ENCODE assay signal across 8 cellular contexts in the genomic region with DNA sequence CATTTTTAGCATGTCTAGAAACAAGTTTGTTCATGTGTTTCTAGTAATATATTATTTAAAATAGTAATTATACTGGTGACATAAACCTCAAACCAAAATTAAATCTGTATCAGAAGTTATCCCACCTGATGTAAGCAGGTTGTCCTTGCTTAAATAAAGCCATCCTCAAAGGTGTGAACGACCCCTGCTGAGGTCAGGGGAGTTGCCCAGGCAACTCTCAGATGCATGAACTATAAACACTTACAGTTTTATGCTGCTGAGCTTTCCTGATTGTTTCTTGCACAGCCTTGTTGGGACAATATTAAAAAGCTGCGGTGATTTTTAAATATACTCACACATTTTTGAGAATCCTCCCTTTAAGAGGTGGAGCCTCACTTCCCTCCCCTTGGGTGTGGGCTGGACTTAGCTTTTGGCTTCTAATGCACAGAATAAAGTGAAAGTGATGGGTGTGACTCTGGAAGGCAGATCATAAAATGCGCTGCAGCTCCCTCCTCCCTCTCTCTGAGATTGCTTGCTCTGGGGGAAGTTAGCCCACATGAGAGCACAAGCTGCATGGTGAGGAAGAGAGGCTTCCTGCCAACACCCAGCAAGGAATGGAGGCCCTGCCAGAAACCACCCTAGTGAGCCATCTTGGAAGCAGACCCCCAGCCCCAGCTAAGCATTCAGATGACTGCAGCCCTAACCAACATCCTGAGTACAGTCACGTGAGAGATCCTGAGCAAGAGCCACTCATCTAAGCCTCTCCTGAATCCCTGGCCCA.
A peak's percentile ranks its signal among the peaks of the same experiment; 100 is the strongest.
DNase-seq lines count a peak whose midpoint lies in the region; ATAC-seq and TF ChIP-seq lines count a peak whose summit lies in the region.

No MANE protein-coding gene starts in this region.

- H3K9ac ChIP-seq in adipocyte (ENCODE audit: low read length): peak overlapping the region; percentile 32

- H3K4me3 ChIP-seq in adipocyte (ENCODE audit: low read length): peak overlapping the region; percentile 57

- intact Hi-C loops in Right ventricle myocardium inferior (cut with DNase I): no loop called here
- intact Hi-C loops in cardiac septum (cut with DNase I): no loop called here

- H3K9me3 ChIP-seq in adipocyte (ENCODE audit: control insufficient read depth, low read length): no peaks in the 10 kb centered on the region

- no peaks in the 10 kb centered on the region for H3K36me3 ChIP-seq in adipocyte (ENCODE audit: control insufficient read depth, insufficient read depth, low read length, severe bottlenecking)

- no peaks in the 10 kb centered on the region for H3K27me3 ChIP-seq in adipocyte (replicated peaks; ENCODE audit: control insufficient read depth, insufficient read depth, low read length)

- H3K4me1 ChIP-seq in adipocyte (ENCODE audit: control insufficient read depth, insufficient read depth, low read length): peaks cover 9% of the 10 kb centered on the region

- ATAC-seq in Right ventricle myocardium inferior (peak; percentile 94), HG03139 (IDR thresholded peaks at IDR 0.05; ENCODE audit: unreplicated experiment) (peak; percentile 84)
- ATAC-seq in stimulated activated naive CD8-positive, alpha-beta T cell treated with anti-CD3 and anti-CD28 coated beads, Interleukin-15, Interleukin-2, amounts not matched to agents 100 U/mL and 50 U/mL, for 24 hours: peak; percentile 84

- no peak for DNase-seq in Right ventricle myocardium inferior (ENCODE audit: missing footprints)
- DNase-seq in cardiac septum (ENCODE audit: low spot score): no peak
- peak; percentile 76 for DNase-seq in adipocyte (ENCODE audit: low read depth)
- DNase-seq in islet precursor cell: peak; percentile 64
- peak; percentile 22 for DNase-seq in stimulated activated naive CD8-positive, alpha-beta T cell treated with anti-CD3 and anti-CD28 coated beads, Interleukin-15, Interleukin-2, amounts not matched to agents 100 U/mL and 50 U/mL, for 24 hours
- DNase-seq in 8988T: no peak

TF ChIP-seq in PFSK-1, 5 proteins besides CTCF, POLR2A, EP300 and RAD21:
- no peak for TF ChIP-seq FOXP2 (optimal IDR thresholded peaks at IDR 0.05; ENCODE audit: borderline replicate concordance, extremely low read depth, extremely low read length, insufficient read depth)
- peak; percentile 61; the same call in 1 of the 2 replicates for TF ChIP-seq TAF1 (IDR thresholded peaks at IDR 0.05; ENCODE audit: borderline replicate concordance, insufficient read depth, low read length)
- TF ChIP-seq SIN3A (IDR thresholded peaks at IDR 0.05; ENCODE audit: borderline replicate concordance, insufficient read depth, low read length): no peak
- TF ChIP-seq, protein P1, sequence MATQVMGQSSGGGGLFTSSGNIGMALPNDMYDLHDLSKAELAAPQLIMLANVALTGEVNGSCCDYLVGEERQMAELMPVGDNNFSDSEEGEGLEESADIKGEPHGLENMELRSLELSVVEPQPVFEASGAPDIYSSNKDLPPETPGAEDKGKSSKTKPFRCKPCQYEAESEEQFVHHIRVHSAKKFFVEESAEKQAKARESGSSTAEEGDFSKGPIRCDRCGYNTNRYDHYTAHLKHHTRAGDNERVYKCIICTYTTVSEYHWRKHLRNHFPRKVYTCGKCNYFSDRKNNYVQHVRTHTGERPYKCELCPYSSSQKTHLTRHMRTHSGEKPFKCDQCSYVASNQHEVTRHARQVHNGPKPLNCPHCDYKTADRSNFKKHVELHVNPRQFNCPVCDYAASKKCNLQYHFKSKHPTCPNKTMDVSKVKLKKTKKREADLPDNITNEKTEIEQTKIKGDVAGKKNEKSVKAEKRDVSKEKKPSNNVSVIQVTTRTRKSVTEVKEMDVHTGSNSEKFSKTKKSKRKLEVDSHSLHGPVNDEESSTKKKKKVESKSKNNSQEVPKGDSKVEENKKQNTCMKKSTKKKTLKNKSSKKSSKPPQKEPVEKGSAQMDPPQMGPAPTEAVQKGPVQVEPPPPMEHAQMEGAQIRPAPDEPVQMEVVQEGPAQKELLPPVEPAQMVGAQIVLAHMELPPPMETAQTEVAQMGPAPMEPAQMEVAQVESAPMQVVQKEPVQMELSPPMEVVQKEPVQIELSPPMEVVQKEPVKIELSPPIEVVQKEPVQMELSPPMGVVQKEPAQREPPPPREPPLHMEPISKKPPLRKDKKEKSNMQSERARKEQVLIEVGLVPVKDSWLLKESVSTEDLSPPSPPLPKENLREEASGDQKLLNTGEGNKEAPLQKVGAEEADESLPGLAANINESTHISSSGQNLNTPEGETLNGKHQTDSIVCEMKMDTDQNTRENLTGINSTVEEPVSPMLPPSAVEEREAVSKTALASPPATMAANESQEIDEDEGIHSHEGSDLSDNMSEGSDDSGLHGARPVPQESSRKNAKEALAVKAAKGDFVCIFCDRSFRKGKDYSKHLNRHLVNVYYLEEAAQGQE (IDR thresholded peaks at IDR 0.05; ENCODE audit: insufficient read depth in 1 of 2, low read depth in 2 of 2, low read length in 2 of 2): no peak
- TF ChIP-seq POLR2AphosphoS5 (IDR thresholded peaks at IDR 0.05; ENCODE audit: low read depth, low read length): peak; percentile 80
TF ChIP-seq in PFSK-1: peak in this region for 2.

Comparison
In these comparisons a context has a peak if more than half of its experiments do, and no peak if none do; other contexts are left out.
1. DNase-seq: peak in adipocyte (single experiment), islet precursor cell (single experiment) and stimulated activated naive CD8-positive, alpha-beta T cell treated with anti-CD3 and anti-CD28 coated beads, Interleukin-15, Interleukin-2, amounts not matched to agents 100 U/mL and 50 U/mL, for 24 hours (single experiment); none in Right ventricle myocardium inferior (single experiment), cardiac septum (single experiment) and 8988T (single experiment).
2. Peak in every context shown above with its lines, with median percentiles within 50 percentile points of each other: ATAC-seq.